In the genomic region with DNA sequence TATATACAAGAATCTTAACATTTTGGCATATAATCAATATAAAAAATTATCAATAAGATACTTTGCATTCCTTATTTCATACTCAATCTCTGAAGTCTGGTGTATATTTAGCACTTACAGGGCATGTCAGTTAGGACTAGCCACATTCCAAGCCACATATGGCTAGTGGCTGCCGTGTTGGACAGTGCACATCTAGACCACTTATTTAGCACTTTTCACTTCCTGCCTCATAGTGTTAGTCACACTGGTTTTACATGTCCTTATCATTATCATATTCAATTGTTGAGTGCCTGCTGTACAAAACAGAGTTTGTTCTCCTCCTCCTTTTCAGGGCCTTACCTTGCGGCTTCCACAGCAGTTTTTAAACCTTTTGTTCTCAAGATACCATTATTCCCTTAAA, we compare ENCODE assay signal across 11 cellular contexts. TPM values are rescaled to one million over a fixed set of nuclear protein-coding genes. Genes with fewer than 3 reads are reported as not detected.
DNase-seq lines count a peak whose midpoint lies in the region; ATAC-seq, FAIRE-seq and TF ChIP-seq lines count a peak whose summit lies in the region.
"Had no signal": no experiment of that assay in that cellular context is flagged by ENCODE, and none has a peak within 500 bp of the region (broad histone marks: within the 10 kb centered on the region; RNA-seq: fewer than 3 reads in every experiment).

No MANE protein-coding gene starts in this region.

- H3K27me3 Mint-ChIP-seq in naive thymus-derived CD4-positive, alpha-beta T cell = no peaks in the 10 kb centered on the region

- H3K4me2 ChIP-seq in GM12878 (ENCODE audit: control insufficient read depth, insufficient read depth) = no peak overlapping the region

- BruUV-seq in GM12878 (replicated peaks; lab: Mats Ljungman, UMichigan) = no TSS peak

- H2AFZ ChIP-seq in GM12878 (ENCODE audit: control insufficient read depth, low read depth, low read length) = no peak overlapping the region

- WGBS in GM12878 (ENCODE audit: insufficient coverage, insufficient replicate concordance, low lambda C conversion rate, missing lambda C conversion rate) = 20% methylated on average over 2 of the region's 2 CpGs
- 73 to 76% (median 73%) methylated on average over 2 of the region's 2 CpGs for WGBS in ovary, 3 donors

- TF ChIP-seq EP300 in GM12878 (IDR thresholded peaks at IDR 0.05; ENCODE audit: borderline replicate concordance in 1 of 2, control insufficient read depth in 1 of 2, low read depth in 2 of 2, low read length in 2 of 2) (peak in 1 of 2 experiments; percentile 43; a peak in 2 of 4 replicates), ovary (IDR thresholded peaks at IDR 0.05) (no peak)

- POLR2A ChIA-PET in GM12878 (lab: Charles Lee) = no interaction called here
- POLR2A ChIA-PET in naive thymus-derived CD4-positive, alpha-beta T cell (lab: Charles Lee) = interaction anchor here (1.1 to 7.1 kb wide), 3 partner anchors 90 to 101 kb away, joined by 3 to 92 read pairs (median 79); no protein-coding TSS in a partner anchor

- intact Hi-C loops in GM12878 (cut with micrococcal nuclease; ENCODE audit: unreplicated experiment) = no loop called here
- intact Hi-C loops in naive thymus-derived CD4-positive, alpha-beta T cell (cut with micrococcal nuclease) = loop anchor here (5.0 to 10.0 kb wide), 6 partner anchors 39 to 1368 kb away; a partner anchor contains a TSS
- intact Hi-C loops in ovary (cut with DNase I) = no loop called here

- no peak for TF ChIP-seq RAD21 in GM12878 (IDR thresholded peaks at IDR 0.05; ENCODE audit: insufficient read depth, low read depth, low read length)

- peak; percentile 26 for DNase-seq in NCI-H748 (lab: John Stamatoyannopoulos, UW; ENCODE audit: unreplicated experiment)
- DNase-seq in NCI-H748 treated with DMSO at 0.1 percent for 48 hours (lab: John Stamatoyannopoulos, UW) = no peak
- peak; percentile 48 for DNase-seq in LHCN-M2 (ENCODE audit: low read depth)
- no peak for DNase-seq in GM12878 (ENCODE audit: low read depth, low spot score)
- DNase-seq in naive thymus-derived CD4-positive, alpha-beta T cell = no peak
- DNase-seq in T1000 (lab: John Stamatoyannopoulos, UW) = no peak
- DNase-seq in C1 segment of cervical spinal cord (lab: John Stamatoyannopoulos, UW) = no peak
- DNase-seq in ovary = no peak
- DNase-seq: ACHN; retina; stimulated activated naive CD4-positive, alpha-beta T cell treated with Interleukin-2 at 50 U/mL for 16 hours had no signal

- SMC1A ChIA-PET in GM12878 (lab: Charles Lee; ENCODE audit: uncharacterized antibody, unreplicated experiment) = interaction anchor here (0.7 to 9.2 kb wide), 3 partner anchors 14 to 100 kb away, joined by 3 to 393 read pairs (median 3); no protein-coding TSS in a partner anchor

- peaks cover 4 to 7% (median 5%) of the 10 kb centered on the region in 5 donors for H3K36me3 Mint-ChIP-seq in naive thymus-derived CD4-positive, alpha-beta T cell

- FAIRE-seq in GM12878 (lab: Jason Lieb, UNC) = no peak

- H3K4me3 ChIP-seq in GM12878 (no peak overlapping the region), ovary (no peak overlapping the region)
- H3K4me3 ChIP-seq in naive thymus-derived CD4-positive, alpha-beta T cell (ENCODE audit: low read length) = no peak overlapping the region

- H3K4me1 ChIP-seq in GM12878 (ENCODE audit: control insufficient read depth, insufficient read depth, low read length) = peaks cover 7% of the 10 kb centered on the region
- H3K4me1 ChIP-seq in naive thymus-derived CD4-positive, alpha-beta T cell (ENCODE audit: control insufficient read depth in 2 of 2, insufficient read depth in 2 of 2, low read length in 2 of 2) = peaks cover 18 to 42% of the 10 kb centered on the region in 2 donors
- no peaks in the 10 kb centered on the region for H3K4me1 ChIP-seq in ovary (ENCODE audit: insufficient read depth)

- peaks cover 14 to 57% (median 37%) of the 10 kb centered on the region in 7 donors for H3K4me1 Mint-ChIP-seq in naive thymus-derived CD4-positive, alpha-beta T cell

- H3K9me3 ChIP-seq in GM12878 (replicated peaks; ENCODE audit: control insufficient read depth, insufficient read depth, low read length) (no peaks in the 10 kb centered on the region), ovary (no peaks in the 10 kb centered on the region)
- H3K9me3 ChIP-seq in naive thymus-derived CD4-positive, alpha-beta T cell (ENCODE audit: control insufficient read depth in 2 of 3, low read length in 3 of 3) = no peaks in the 10 kb centered on the region

- H3K9me3 Mint-ChIP-seq in naive thymus-derived CD4-positive, alpha-beta T cell = no peaks in the 10 kb centered on the region

- H3K4me3 Mint-ChIP-seq in naive thymus-derived CD4-positive, alpha-beta T cell = no peak overlapping the region

- no peak for TF ChIP-seq POLR2A in GM12878 (IDR thresholded peaks at IDR 0.05; ENCODE audit: low read depth, low read length)
- TF ChIP-seq POLR2A in ovary (IDR thresholded peaks at IDR 0.05) = no peak

- peak overlapping the region; percentile 24 to 99 (median 88) for H3K27ac Mint-ChIP-seq in naive thymus-derived CD4-positive, alpha-beta T cell

- peak; percentile 40 for ATAC-seq in GM12878
- no peak for ATAC-seq in naive thymus-derived CD4-positive, alpha-beta T cell

- no peak overlapping the region for H3K9ac ChIP-seq in GM12878 (ENCODE audit: control insufficient read depth, insufficient read depth, low read length)

- in situ Hi-C loops in GM12878 (cut with MboI) = loop anchor here (5.0 kb wide), 1 partner anchor 101 kb away; no protein-coding TSS in a partner anchor

- RAD21 ChIA-PET in GM12878 (lab: Charles Lee; ENCODE audit: unreplicated experiment) = interaction anchor here (12.1 kb wide), 1 partner anchor 101 kb away, joined by 324 read pairs; no protein-coding TSS in a partner anchor

- no peaks in the 10 kb centered on the region for H3K36me3 ChIP-seq in GM12878 (ENCODE audit: control insufficient read depth in 2 of 2, insufficient read depth in 2 of 2, low read length in 1 of 2)
- H3K36me3 ChIP-seq in naive thymus-derived CD4-positive, alpha-beta T cell (ENCODE audit: control insufficient read depth in 2 of 3, insufficient read depth in 3 of 3, low read length in 3 of 3) = peaks cover 0 to 6% (median 2%) of the 10 kb centered on the region in 3 experiments
- H3K36me3 ChIP-seq in ovary = no peaks in the 10 kb centered on the region

- H3K27me3 ChIP-seq in GM12878 (replicated peaks in 1 of 2; ENCODE audit: control insufficient read depth in 2 of 2, insufficient read depth in 2 of 2, low read length in 1 of 2) (peaks cover 0 to 3% of the 10 kb centered on the region in 2 experiments; a peak in 1 of 4 replicates), ovary (no peaks in the 10 kb centered on the region)
- H3K27me3 ChIP-seq in naive thymus-derived CD4-positive, alpha-beta T cell (ENCODE audit: control insufficient read depth in 2 of 2, insufficient read depth in 2 of 2, low read length in 2 of 2) = no peaks in the 10 kb centered on the region

- no peaks in the 10 kb centered on the region for H3K79me2 ChIP-seq in GM12878 (ENCODE audit: control insufficient read depth, insufficient read depth, low read length)

- H4K20me1 ChIP-seq in GM12878 (ENCODE audit: control insufficient read depth, insufficient read depth) = no peaks in the 10 kb centered on the region

- CTCF ChIA-PET in GM12878 (lab: Yijun Ruan, JAX) = interaction anchor here (18.5 kb wide), 1 partner anchor 102 kb away, joined by 659 read pairs; no protein-coding TSS in a partner anchor
- CTCF ChIA-PET in naive thymus-derived CD4-positive, alpha-beta T cell (lab: Charles Lee) = interaction anchor here (14.2 kb wide), 1 partner anchor 101 kb away, joined by 488 read pairs; no protein-coding TSS in a partner anchor

- no peak for TF ChIP-seq CTCF in GM12878 (IDR thresholded peaks at IDR 0.05 in 2 of 3, conservative IDR thresholded peaks at IDR 0.05 in 1 of 3; ENCODE audit: control insufficient read depth in 2 of 3, extremely low read depth in 1 of 3, insufficient read depth in 1 of 3, low read depth in 3 of 3, low read length in 3 of 3)
- no peak for TF ChIP-seq CTCF in ovary (IDR thresholded peaks at IDR 0.05)

- no peak overlapping the region for H3K27ac ChIP-seq in GM12878 (ENCODE audit: control insufficient read depth, insufficient read depth)
- no peak overlapping the region for H3K27ac ChIP-seq in naive thymus-derived CD4-positive, alpha-beta T cell (ENCODE audit: low read depth, low read length)
- no peak overlapping the region for H3K27ac ChIP-seq in ovary

RNA-seq across cellular contexts. Expression of a gene that starts 2.0 kb away (rescaled TPM):
- total RNA-seq in LHCN-M2 (2014; rRNA removed) (0.13 and 0.75 TPM in 2 replicates), GM12878 (2014; rRNA removed) (6.7 and 8.3 TPM in 2 replicates), GM12878 (2014; rRNA removed; fragmentation: Illumina TruSeq; extraction: Trizol) (9.3 and 11.2 TPM in 2 replicates), GM12878 (2021) (5.7 and 6.9 TPM in 2 replicates), ovary (1 to 10 TPM in 6 of 7 donors, under 1 TPM in 1; 0.52 to 3.0 (median 1.5) TPM)
- polyA plus RNA-seq in LHCN-M2 (2012) = 0.30 TPM
- 144 and 145 TPM in 2 replicates for total RNA-seq in GM12878 (2013; cell fraction: nucleolus; rRNA removed)
- 1.1 TPM for polyA plus RNA-seq in GM12878 (2011; ENCODE audit: low read depth)
- polyA plus RNA-seq in GM12878 (2011; rRNA removed) (4.9 and 6.0 TPM in 2 replicates), GM12878 (2014; fragmentation: Illumina TruSeq; extraction: Trizol) (9.3 TPM in 2 replicates), GM12878 (2014; fragmentation: Nextera tagmentation; extraction: Ambion mirVana) (1 to 10 TPM; 3.1 to 4.4 TPM), GM12878 (2014; rRNA removed) (5.7 and 7.5 TPM in 2 replicates), GM12878 (2016; fragmentation: Nextera tagmentation; extraction: Ambion mirVana) (1 to 10 TPM; 7.3 to 7.9 TPM), ovary (1 to 10 TPM; 1.3 to 3.6 TPM)
- polyA plus RNA-seq in GM12878 (2011; cell fraction: cytosol; rRNA removed) = 1.7 and 1.9 TPM in 2 replicates
- polyA plus RNA-seq in GM12878 (2011; cell fraction: nucleus; rRNA removed) = 4.0 and 5.4 TPM in 2 replicates
- 1.8 and 1.9 TPM in 2 replicates for polyA plus RNA-seq in GM12878 (2012)
- polyA minus RNA-seq in GM12878 (2011; rRNA and poly(A)+ RNA removed) = 3.2 and 6.2 TPM in 2 replicates
- polyA minus RNA-seq in GM12878 (2011; cell fraction: cytosol; rRNA and poly(A)+ RNA removed) = 3.3 and 3.6 TPM in 2 replicates
- 6.3 and 6.6 TPM in 2 replicates for polyA minus RNA-seq in GM12878 (2011; cell fraction: nucleus; rRNA and poly(A)+ RNA removed)
- 100 to 1,000 TPM; 106 to 132 (median 122) TPM for total RNA-seq in naive thymus-derived CD4-positive, alpha-beta T cell
- 10 to 100 TPM; 52.4 to 78.2 TPM for polyA plus RNA-seq in naive thymus-derived CD4-positive, alpha-beta T cell

Comparison
In these comparisons a context has a peak if more than half of its experiments do, and no peak if none do; other contexts are left out.
1. DNase-seq: peak in NCI-H748 (single experiment) and LHCN-M2 (single experiment); none in NCI-H748 treated with DMSO at 0.1 percent for 48 hours (single experiment), GM12878 (single experiment), naive thymus-derived CD4-positive, alpha-beta T cell (0 of 9), T1000 (single experiment), C1 segment of cervical spinal cord (0 of 14) and ovary (0 of 5).
2. intact Hi-C loops: an anchor here in naive thymus-derived CD4-positive, alpha-beta T cell (5.0 to 10.0 kb wide); none called in GM12878 and ovary.